Comparison of ENCODE assay signal across 20 cellular contexts in the genomic region with DNA sequence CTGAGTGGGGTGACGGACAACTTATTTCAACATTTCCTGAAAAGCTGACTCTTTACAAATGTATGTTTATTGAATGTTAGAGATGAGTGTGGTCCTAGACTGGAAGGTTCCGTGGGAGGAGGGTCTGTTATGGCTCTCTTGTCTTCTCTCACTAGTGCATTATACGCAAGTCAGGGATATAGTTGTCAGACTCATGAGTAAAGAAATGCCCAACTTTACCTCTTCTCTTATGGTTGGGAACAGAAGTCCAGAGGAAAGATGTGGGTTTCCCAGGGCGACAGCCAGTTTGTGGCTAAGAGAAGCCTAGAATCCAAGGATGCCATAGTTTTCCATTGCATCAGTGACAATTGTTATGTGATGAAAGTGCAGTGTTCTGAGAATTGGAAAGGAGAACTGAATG.
DNase-seq lines count a peak whose midpoint lies in the region; ATAC-seq, FAIRE-seq and TF ChIP-seq lines count a peak whose summit lies in the region.
"Had no signal": no experiment of that assay in that cellular context is flagged by ENCODE, and none has a peak within 500 bp of the region (broad histone marks: within the 10 kb centered on the region; RNA-seq: fewer than 3 reads in every experiment).

No MANE protein-coding gene starts in this region.

- no peak overlapping the region for H4K8ac ChIP-seq in mesenchymal stem cell (ENCODE audit: low read length)

- H3K9me3 ChIP-seq in astrocyte (ENCODE audit: insufficient read depth, low read depth, low read length) (no peaks in the 10 kb centered on the region), mesenchymal stem cell (ENCODE audit: control insufficient read depth, low read length) (no peaks in the 10 kb centered on the region), thyroid gland (no peaks in the 10 kb centered on the region), hepatocyte (ENCODE audit: low read depth) (no peaks in the 10 kb centered on the region)
- H3K9me3 ChIP-seq: BE2C had no signal

- H3K79me2 ChIP-seq in astrocyte (ENCODE audit: insufficient read depth, low read length) = no peaks in the 10 kb centered on the region
- H3K79me2 ChIP-seq in hepatocyte = no peaks in the 10 kb centered on the region

- no peaks in the 10 kb centered on the region for H3K27me3 ChIP-seq in astrocyte (ENCODE audit: insufficient read depth, low read length)
- H3K27me3 ChIP-seq in mesenchymal stem cell (ENCODE audit: control insufficient read depth in 1 of 2, insufficient read depth in 1 of 2, low read length in 2 of 2) = no peaks in the 10 kb centered on the region
- no peaks in the 10 kb centered on the region for H3K27me3 ChIP-seq in thyroid gland
- H3K27me3 ChIP-seq in hepatocyte = no peaks in the 10 kb centered on the region
- H3K27me3 ChIP-seq: BE2C; BLaER1 treated with 17β-estradiol and CSF1 and Interleukin-3, amounts not matched to agents 10 nM and 100 nM had no signal

- no peak overlapping the region for H3K14ac ChIP-seq in mesenchymal stem cell (ENCODE audit: low read length in 2 of 2)

- peak overlapping the region; percentile 79 for H3K27ac Mint-ChIP-seq in astrocyte (ENCODE audit: unreplicated experiment)
- H3K27ac Mint-ChIP-seq: CD14-positive monocyte; CD4-positive, alpha-beta T cell had no signal

- H3K4me1 Mint-ChIP-seq in astrocyte (ENCODE audit: low read depth, unreplicated experiment) = peaks cover 22% of the 10 kb centered on the region
- H3K4me1 Mint-ChIP-seq: CD14-positive monocyte had no signal

- no peak overlapping the region for H2BK15ac ChIP-seq in mesenchymal stem cell (ENCODE audit: low read depth, poor library complexity, severe bottlenecking)

- WGBS in mesenchymal stem cell = 64% methylated on average over 3 of the region's 4 CpGs
- 96 to 97% methylated on average over 4 of the region's 4 CpGs for WGBS in thyroid gland, 2 donors
- 93% methylated on average over 4 of the region's 4 CpGs for WGBS in hepatocyte (ENCODE audit: low lambda C conversion rate, missing lambda C conversion rate)

- H3K4ac ChIP-seq in mesenchymal stem cell (ENCODE audit: low read depth in 1 of 2, low read length in 2 of 2) = no peak overlapping the region

- no peaks in the 10 kb centered on the region for H3K27me3 Mint-ChIP-seq in astrocyte (ENCODE audit: low read depth, unreplicated experiment)
- H3K27me3 Mint-ChIP-seq: CD4-positive, alpha-beta T cell had no signal

- H3K9me3 Mint-ChIP-seq in astrocyte (ENCODE audit: unreplicated experiment) = no peaks in the 10 kb centered on the region

- H3K4me3 ChIP-seq in astrocyte (ENCODE audit: insufficient read depth, low read depth, low read length) (no peak overlapping the region), mesenchymal stem cell (ENCODE audit: insufficient read depth in 1 of 2, low read depth in 1 of 2, low read length in 2 of 2) (no peak overlapping the region), thyroid gland (replicated peaks in 1 of 3) (no peak overlapping the region), hepatocyte (no peak overlapping the region)
- H3K4me3 ChIP-seq: BLaER1 treated with 17β-estradiol and CSF1 and Interleukin-3, amounts not matched to agents 10 nM and 100 nM; GM12878 had no signal

- TF ChIP-seq CTCF in astrocyte (IDR thresholded peaks at IDR 0.05; ENCODE audit: insufficient read depth, low read depth, low read length) = no peak
- TF ChIP-seq CTCF in thyroid gland (IDR thresholded peaks at IDR 0.05) = no peak
- no peak for TF ChIP-seq CTCF in hepatocyte (IDR thresholded peaks at IDR 0.05; ENCODE audit: poor library complexity)

- H2BK12ac ChIP-seq in mesenchymal stem cell (ENCODE audit: low read length in 2 of 2) = no peak overlapping the region

- DNase-seq in EL = peak; percentile 1
- DNase-seq in astrocyte (ENCODE audit: low read depth) = peak; percentile 54
- peak; percentile 31 for DNase-seq in mesenchymal stem cell
- DNase-seq in thyroid gland = no peak
- no peak for DNase-seq in hepatocyte (ENCODE audit: low spot score)
- DNase-seq: AML-193; BE2C; Calu3; CD4-positive, alpha-beta T cell; COR-L47; DMS53; DMS79 treated with DMSO at 0.1 percent for 48 hours; GDM1; GOT3; H7; HCEC 1CT had no signal

- no peak overlapping the region for H3K18ac ChIP-seq in mesenchymal stem cell (ENCODE audit: low read depth in 1 of 2, low read length in 2 of 2)

- no peak for ATAC-seq in HG02870 (IDR thresholded peaks at IDR 0.05; ENCODE audit: unreplicated experiment)
- ATAC-seq: GM12878 had no signal

- no peak overlapping the region for H3K4me3 Mint-ChIP-seq in astrocyte (ENCODE audit: unreplicated experiment)
- H3K4me3 Mint-ChIP-seq: CD14-positive monocyte; CD4-positive, alpha-beta T cell had no signal

- intact Hi-C loops in thyroid gland (cut with DNase I) = no loop called here

- no peak overlapping the region for H2BK120ac ChIP-seq in mesenchymal stem cell (ENCODE audit: low read depth, low read length)

- H3K9ac ChIP-seq in astrocyte (ENCODE audit: low read length) (no peak overlapping the region), mesenchymal stem cell (ENCODE audit: low read length) (no peak overlapping the region)
- H3K9ac ChIP-seq: BLaER1 treated with 17β-estradiol and CSF1 and Interleukin-3, amounts not matched to agents 10 nM and 100 nM had no signal

- H4K91ac ChIP-seq in mesenchymal stem cell (ENCODE audit: low read length) = no peak overlapping the region

- H3K36me3 Mint-ChIP-seq in astrocyte (ENCODE audit: low read depth, unreplicated experiment) = no peaks in the 10 kb centered on the region
- H3K36me3 Mint-ChIP-seq: CD14-positive monocyte had no signal

- no peaks in the 10 kb centered on the region for H3K79me1 ChIP-seq in mesenchymal stem cell (replicated peaks; ENCODE audit: low read length, poor library complexity, severe bottlenecking)

- H3K4me2 ChIP-seq in astrocyte (ENCODE audit: low read length) (no peak overlapping the region), mesenchymal stem cell (ENCODE audit: low read length, poor library complexity, severe bottlenecking) (no peak overlapping the region), hepatocyte (no peak overlapping the region)
- H3K4me2 ChIP-seq: BLaER1 treated with 17β-estradiol and CSF1 and Interleukin-3, amounts not matched to agents 10 nM and 100 nM had no signal

- no peak overlapping the region for H2BK5ac ChIP-seq in mesenchymal stem cell (ENCODE audit: low read depth, low read length, poor library complexity, severe bottlenecking)

- H3K27ac ChIP-seq in astrocyte (ENCODE audit: low read depth, low read length) (no peak overlapping the region), mesenchymal stem cell (ENCODE audit: low read length, poor library complexity, severe bottlenecking) (no peak overlapping the region), thyroid gland (no peak overlapping the region), hepatocyte (no peak overlapping the region)
- H3K27ac ChIP-seq: BLaER1 treated with 17β-estradiol and CSF1 and Interleukin-3, amounts not matched to agents 10 nM and 100 nM had no signal

- H3K36me3 ChIP-seq in astrocyte (ENCODE audit: insufficient read depth, low read length) (no peaks in the 10 kb centered on the region), mesenchymal stem cell (ENCODE audit: control insufficient read depth in 1 of 2, insufficient read depth in 2 of 2, low read depth in 1 of 2, low read length in 2 of 2) (no peaks in the 10 kb centered on the region), thyroid gland (no peaks in the 10 kb centered on the region), hepatocyte (replicated peaks; ENCODE audit: insufficient read depth, low read depth) (no peaks in the 10 kb centered on the region)
- H3K36me3 ChIP-seq: BE2C had no signal

- no peak overlapping the region for H3K23ac ChIP-seq in mesenchymal stem cell (ENCODE audit: low read length in 2 of 2)

- no peak for TF ChIP-seq POLR2A in thyroid gland (IDR thresholded peaks at IDR 0.05)

- FAIRE-seq in astrocyte (lab: Jason Lieb, UNC) = no peak
- FAIRE-seq: GM12878 had no signal

- H2AFZ ChIP-seq in astrocyte (ENCODE audit: low read depth, low read length) (no peak overlapping the region), mesenchymal stem cell (ENCODE audit: low read depth, low read length) (no peak overlapping the region), hepatocyte (no peak overlapping the region)

- H4K20me1 ChIP-seq in astrocyte (ENCODE audit: insufficient read depth, low read length) = no peaks in the 10 kb centered on the region
- H4K20me1 ChIP-seq in hepatocyte (ENCODE audit: insufficient read depth, poor library complexity, severe bottlenecking) = no peaks in the 10 kb centered on the region
- H4K20me1 ChIP-seq: BLaER1 treated with 17β-estradiol and CSF1 and Interleukin-3, amounts not matched to agents 10 nM and 100 nM had no signal

- no peak overlapping the region for H2AK5ac ChIP-seq in mesenchymal stem cell (ENCODE audit: low read length, severe bottlenecking)

- no peaks in the 10 kb centered on the region for H3K9me2 ChIP-seq in hepatocyte (replicated peaks; ENCODE audit: insufficient read depth)

- no peaks in the 10 kb centered on the region for H3K4me1 ChIP-seq in astrocyte (ENCODE audit: insufficient read depth, low read length)
- no peaks in the 10 kb centered on the region for H3K4me1 ChIP-seq in mesenchymal stem cell (ENCODE audit: control insufficient read depth, insufficient read depth, low read depth, low read length)
- H3K4me1 ChIP-seq in thyroid gland = peaks cover 5 to 6% of the 10 kb centered on the region in 2 donors
- no peaks in the 10 kb centered on the region for H3K4me1 ChIP-seq in hepatocyte (ENCODE audit: insufficient read depth)
- H3K4me1 ChIP-seq: BE2C had no signal

Comparison
In these comparisons a context has a peak if more than half of its experiments do, and no peak if none do; other contexts are left out.
1. DNase-seq: peak in EL (single experiment), astrocyte (single experiment) and mesenchymal stem cell (single experiment); none in thyroid gland (0 of 2) and hepatocyte (single experiment).